Comparison of ENCODE assay signal across 9 cellular contexts in the genomic region with DNA sequence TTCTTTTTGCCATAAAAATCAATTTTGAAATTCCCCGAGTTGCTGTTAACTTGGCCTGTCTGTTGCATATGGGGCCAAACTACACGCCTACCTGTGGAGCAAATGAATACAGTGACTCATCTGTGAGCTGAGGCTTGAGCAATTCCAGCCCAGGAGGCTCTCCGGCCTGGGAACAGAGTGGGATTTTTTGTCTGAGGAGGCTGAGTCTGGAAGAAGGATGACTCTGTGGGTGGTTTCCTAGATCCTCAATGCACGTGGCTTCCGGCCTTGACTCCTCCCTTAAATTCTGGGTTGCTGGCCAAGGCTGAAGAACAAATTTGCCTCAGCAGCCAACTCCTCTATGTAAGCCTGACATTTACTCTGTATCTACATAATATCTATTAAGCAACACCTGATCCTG.
DNase-seq lines count a peak whose midpoint lies in the region; ATAC-seq and TF ChIP-seq lines count a peak whose summit lies in the region.
"Had no signal": no experiment of that assay in that cellular context is flagged by ENCODE, and none has a peak within 500 bp of the region (broad histone marks: within the 10 kb centered on the region; RNA-seq: fewer than 3 reads in every experiment).

No MANE protein-coding gene starts in this region.

- ATAC-seq in lower lobe of right lung (peak in 1 of 2 donors; percentile 75), GM18907 (IDR thresholded peaks at IDR 0.05; ENCODE audit: unreplicated experiment) (no peak)

- H3K27ac ChIP-seq in lower lobe of right lung: no peak overlapping the region
- H3K27ac ChIP-seq in uterus: peak overlapping the region; percentile 66 to 83
- H3K27ac ChIP-seq in colonic mucosa: no peak overlapping the region

- DNase-seq in choroid plexus epithelial cell (ENCODE audit: low read depth) (peak; percentile 97), lower lobe of right lung (peak; percentile 46), uterus (peak; percentile 61 to 77), GDM1 (lab: John Stamatoyannopoulos, UW) (no peak), colonic mucosa (no peak)
- DNase-seq: activated CD4-positive, alpha-beta T cell treated with anti-CD3 and anti-CD28 coated beads, Interleukin-2, amount 50 U/mL, for 1 hour had no signal

- H3K9me3 ChIP-seq in lower lobe of right lung (no peaks in the 10 kb centered on the region), uterus (no peaks in the 10 kb centered on the region), colonic mucosa (no peaks in the 10 kb centered on the region)

- peaks cover 29 to 34% (median 33%) of the 10 kb centered on the region in 3 donors for H3K4me1 Mint-ChIP-seq in IgD-negative memory B cell

- H3K36me3 Mint-ChIP-seq in IgD-negative memory B cell: peaks cover 9% of the 10 kb centered on the region
- H3K36me3 Mint-ChIP-seq: brain had no signal

- no peak for TF ChIP-seq POLR2A in uterus (IDR thresholded peaks at IDR 0.05)

- intact Hi-C loops in lower lobe of right lung (cut with DNase I) (no loop called here), uterus (cut with DNase I; ENCODE audit: low total_unique reads) (no loop called here), colonic mucosa (cut with DNase I) (no loop called here)

- no peak overlapping the region for H3K9ac ChIP-seq in colonic mucosa (ENCODE audit: low read depth in 2 of 2, low read length in 2 of 2)

- H3K4me3 Mint-ChIP-seq in IgD-negative memory B cell: peak overlapping the region in 3 of 4 donors; percentile 12 to 91 (median 33)
- H3K4me3 Mint-ChIP-seq: brain had no signal

- H3K27me3 ChIP-seq in lower lobe of right lung (ENCODE audit: low read depth): no peaks in the 10 kb centered on the region
- no peaks in the 10 kb centered on the region for H3K27me3 ChIP-seq in uterus
- no peaks in the 10 kb centered on the region for H3K27me3 ChIP-seq in colonic mucosa

- H3K4me3 ChIP-seq in choroid plexus epithelial cell (ENCODE audit: low read depth, low read length) (no peak overlapping the region), lower lobe of right lung (no peak overlapping the region), uterus (no peak overlapping the region), colonic mucosa (no peak overlapping the region)

- peak overlapping the region in 1 of 3 donors; percentile 21 for H3K27ac Mint-ChIP-seq in IgD-negative memory B cell

- no peaks in the 10 kb centered on the region for H3K27me3 Mint-ChIP-seq in IgD-negative memory B cell
- H3K27me3 Mint-ChIP-seq: brain had no signal

- H3K9me3 Mint-ChIP-seq in IgD-negative memory B cell: peaks cover 1 to 13% (median 2%) of the 10 kb centered on the region in 3 donors

- H3K36me3 ChIP-seq in lower lobe of right lung: no peaks in the 10 kb centered on the region
- H3K36me3 ChIP-seq in uterus: no peaks in the 10 kb centered on the region
- no peaks in the 10 kb centered on the region for H3K36me3 ChIP-seq in colonic mucosa

- H3K4me1 ChIP-seq in lower lobe of right lung (no peaks in the 10 kb centered on the region), uterus (peaks cover 0 to 5% of the 10 kb centered on the region in 2 donors), colonic mucosa (no peaks in the 10 kb centered on the region)

- TF ChIP-seq CTCF in choroid plexus epithelial cell (conservative IDR thresholded peaks at IDR 0.05; ENCODE audit: low read depth, low read length) (no peak), lower lobe of right lung (IDR thresholded peaks at IDR 0.05) (no peak), uterus (IDR thresholded peaks at IDR 0.05) (no peak), colonic mucosa (IDR thresholded peaks at IDR 0.05) (no peak)

Comparison
In these comparisons a context has a peak if more than half of its experiments do, and no peak if none do; other contexts are left out.
1. DNase-seq: peak in choroid plexus epithelial cell (single experiment), lower lobe of right lung (single experiment) and uterus (2 of 2); none in GDM1 (single experiment) and colonic mucosa (single experiment).
2. H3K27ac ChIP-seq: peak in uterus (2 of 2); none in lower lobe of right lung (single experiment) and colonic mucosa (single experiment).